Comparison of ENCODE assay signal across 11 cellular contexts in genomic region chr19:13001502-13002388, GRCh38. TPM values are rescaled to one million over a fixed set of nuclear protein-coding genes. Genes with fewer than 3 reads are reported as not detected.
DNase-seq lines count a peak whose midpoint lies in the region; ATAC-seq and TF ChIP-seq lines count a peak whose summit lies in the region.
"Had no signal": no experiment of that assay in that cellular context is flagged by ENCODE, and none has a peak within 500 bp of the region (broad histone marks: within the 10 kb centered on the region; RNA-seq: fewer than 3 reads in every experiment).

No MANE protein-coding gene starts in this region.

- no peak overlapping the region for H3K18ac ChIP-seq in mesenchymal stem cell (ENCODE audit: low read depth in 1 of 2, low read length in 2 of 2)

- no peak overlapping the region for H2AFZ ChIP-seq in mesenchymal stem cell (ENCODE audit: low read depth, low read length)

- H3K36me3 ChIP-seq in esophagus muscularis mucosa (peaks cover 0 to 14% (median 10%) of the 10 kb centered on the region in 4 donors), mesenchymal stem cell (ENCODE audit: control insufficient read depth in 1 of 2, insufficient read depth in 2 of 2, low read depth in 1 of 2, low read length in 2 of 2) (peaks cover 11 to 13% of the 10 kb centered on the region in 2 experiments)

- intact Hi-C loops in esophagus muscularis mucosa (cut with DNase I) (no loop called here), CD14-positive monocyte (cut with micrococcal nuclease) (no loop called here)

- no peak overlapping the region for H2BK120ac ChIP-seq in mesenchymal stem cell (ENCODE audit: low read depth, low read length)

- H3K9me3 Mint-ChIP-seq in CD14-positive monocyte (peaks cover 0 to 2% (median 0%) of the 10 kb centered on the region in 7 donors), type B pancreatic cell (no peaks in the 10 kb centered on the region)

- no peak overlapping the region for H3K4me2 ChIP-seq in mesenchymal stem cell (ENCODE audit: low read length, poor library complexity, severe bottlenecking)

- ATAC-seq in GM18868 (IDR thresholded peaks at IDR 0.05; ENCODE audit: unreplicated experiment) (no peak), GM21447 (IDR thresholded peaks at IDR 0.05; ENCODE audit: unreplicated experiment) (no peak)

- H3K27me3 Mint-ChIP-seq in CD14-positive monocyte (ENCODE audit: low read depth in 3 of 3) (peaks cover 13 to 15% (median 14%) of the 10 kb centered on the region in 3 donors), type B pancreatic cell (peaks cover 82% of the 10 kb centered on the region)

- no peak overlapping the region for H4K91ac ChIP-seq in mesenchymal stem cell (ENCODE audit: low read length)

- no peaks in the 10 kb centered on the region for H3K79me1 ChIP-seq in mesenchymal stem cell (replicated peaks; ENCODE audit: low read length, poor library complexity, severe bottlenecking)

- H3K14ac ChIP-seq in mesenchymal stem cell (ENCODE audit: low read length in 2 of 2): no peak overlapping the region

- H3K4me1 ChIP-seq in esophagus muscularis mucosa: peaks cover 74 to 100% (median 99%) of the 10 kb centered on the region in 4 donors
- peaks cover 3% of the 10 kb centered on the region for H3K4me1 ChIP-seq in mesenchymal stem cell (ENCODE audit: control insufficient read depth, insufficient read depth, low read depth, low read length)

- H3K4me3 ChIP-seq in esophagus muscularis mucosa: peak overlapping the region; percentile 46 to 61 (median 58)
- peak overlapping the region in 1 of 2 experiments; percentile 69 for H3K4me3 ChIP-seq in mesenchymal stem cell (ENCODE audit: insufficient read depth in 1 of 2, low read depth in 1 of 2, low read length in 2 of 2)

- H3K23ac ChIP-seq in mesenchymal stem cell (ENCODE audit: low read length in 2 of 2): no peak overlapping the region

- no peak overlapping the region for H3K4ac ChIP-seq in mesenchymal stem cell (ENCODE audit: low read depth in 1 of 2, low read length in 2 of 2)

- H2BK12ac ChIP-seq in mesenchymal stem cell (ENCODE audit: low read length in 2 of 2): no peak overlapping the region

- H2BK15ac ChIP-seq in mesenchymal stem cell (ENCODE audit: low read depth, poor library complexity, severe bottlenecking): no peak overlapping the region

- no peak for TF ChIP-seq EP300 in esophagus muscularis mucosa (IDR thresholded peaks at IDR 0.05)

- H3K9me3 ChIP-seq in esophagus muscularis mucosa (no peaks in the 10 kb centered on the region), mesenchymal stem cell (ENCODE audit: control insufficient read depth, low read length) (no peaks in the 10 kb centered on the region)

- peak overlapping the region in 1 of 2 donors; percentile 18 for H3K4me3 Mint-ChIP-seq in CD14-positive monocyte
- H3K4me3 Mint-ChIP-seq in type B pancreatic cell: no peak overlapping the region

- no peak for TF ChIP-seq POLR2A in esophagus muscularis mucosa (IDR thresholded peaks at IDR 0.05; ENCODE audit: low read depth)

- TF ChIP-seq CTCF in esophagus muscularis mucosa (IDR thresholded peaks at IDR 0.05): no peak
- TF ChIP-seq CTCF in CD14-positive monocyte (IDR thresholded peaks at IDR 0.05): no peak
- no peak for TF ChIP-seq CTCF in type B pancreatic cell (conservative IDR thresholded peaks at IDR 0.05)

- DNase-seq in NCI-H1092 treated with DMSO at 0.1 percent for 48 hours (lab: John Stamatoyannopoulos, UW) (peak; percentile 79), esophagus muscularis mucosa (ENCODE audit: extremely low spot score) (no peak), mesenchymal stem cell (no peak), superior temporal gyrus (ENCODE audit: extremely low spot score) (peak; percentile 86), CD14-positive monocyte (ENCODE audit: low spot score) (no peak), type B pancreatic cell (ENCODE audit: extremely low spot score, unreplicated experiment) (no peak)
- DNase-seq: activated CD8-positive, alpha-beta memory T cell treated with anti-CD3 and anti-CD28 coated beads, Interleukin-2, amount 50 U/mL, for 4 hours; cortex of kidney; NCI-H2171 had no signal

- H3K4me1 Mint-ChIP-seq in CD14-positive monocyte (peaks cover under 1% of the 10 kb centered on the region), type B pancreatic cell (ENCODE audit: unreplicated experiment) (peaks cover 4% of the 10 kb centered on the region)

- H3K27ac ChIP-seq in esophagus muscularis mucosa (replicated peaks in 1 of 4) (peak overlapping the region; percentile 88 to 98 (median 97)), mesenchymal stem cell (ENCODE audit: low read length, poor library complexity, severe bottlenecking) (no peak overlapping the region)

- WGBS in esophagus muscularis mucosa: 56% methylated on average over 28 of the region's 48 CpGs
- 85% methylated on average over 47 of the region's 48 CpGs for WGBS in mesenchymal stem cell

- no peak overlapping the region for H2AK5ac ChIP-seq in mesenchymal stem cell (ENCODE audit: low read length, severe bottlenecking)

- peak overlapping the region in 1 of 7 donors; percentile 42 for H3K27ac Mint-ChIP-seq in CD14-positive monocyte
- H3K27ac Mint-ChIP-seq in type B pancreatic cell: no peak overlapping the region

- no peak overlapping the region for H2BK5ac ChIP-seq in mesenchymal stem cell (ENCODE audit: low read depth, low read length, poor library complexity, severe bottlenecking)

- H3K36me3 Mint-ChIP-seq in CD14-positive monocyte (peaks cover 0 to 12% of the 10 kb centered on the region in 2 donors), type B pancreatic cell (no peaks in the 10 kb centered on the region)

- H3K27me3 ChIP-seq in esophagus muscularis mucosa (no peaks in the 10 kb centered on the region), mesenchymal stem cell (ENCODE audit: control insufficient read depth in 1 of 2, insufficient read depth in 1 of 2, low read length in 2 of 2) (peaks cover 0 to 46% of the 10 kb centered on the region in 2 experiments)

- no peak overlapping the region for H4K8ac ChIP-seq in mesenchymal stem cell (ENCODE audit: low read length)

- peak overlapping the region; percentile 85 for H3K9ac ChIP-seq in mesenchymal stem cell (ENCODE audit: low read length)

RNA-seq across cellular contexts. Expression of gene NFIX, which starts 6.5 kb away (rescaled TPM):
- total RNA-seq in esophagus muscularis mucosa (100 to 1,000 TPM in 1 of 4 donors, 10 to 100 TPM in 3; 56.0 to 154 (median 79.4) TPM), type B pancreatic cell (ENCODE audit: low replicate concordance) (4.2 and 12.4 TPM in 2 replicates)
- 4.6 TPM for polyA plus RNA-seq in mesenchymal stem cell (2013, experiment 1 of 2)
- polyA plus RNA-seq in mesenchymal stem cell (2013, experiment 2 of 2): 4.6 TPM
- under 1 TPM; 0.25 to 0.90 TPM for polyA plus RNA-seq in CD14-positive monocyte

RNA-seq across cellular contexts. Expression of gene DAND5, which starts 32.4 kb away (rescaled TPM):
- under 1 TPM in 3 of 4 donors, not detected in 1; 0.19 to 0.83 (median 0.29) TPM for total RNA-seq in esophagus muscularis mucosa
- 0.01 TPM for polyA plus RNA-seq in mesenchymal stem cell (2013, experiment 1 of 2)
- not detected for polyA plus RNA-seq in mesenchymal stem cell (2013, experiment 2 of 2)
- polyA plus RNA-seq in CD14-positive monocyte: not detected
- not detected in 2 replicates for total RNA-seq in type B pancreatic cell (ENCODE audit: low replicate concordance)

RNA-seq across cellular contexts. Expression of gene GADD45GIP1, which starts 44.7 kb away (rescaled TPM):
- 10 to 100 TPM; 33.0 to 60.1 (median 49.3) TPM for total RNA-seq in esophagus muscularis mucosa
- 47.1 TPM for polyA plus RNA-seq in mesenchymal stem cell (2013, experiment 1 of 2)
- polyA plus RNA-seq in mesenchymal stem cell (2013, experiment 2 of 2): 47.3 TPM
- polyA plus RNA-seq in CD14-positive monocyte: 10 to 100 TPM; 31.6 to 42.4 TPM
- 23.1 and 24.8 TPM in 2 replicates for total RNA-seq in type B pancreatic cell (ENCODE audit: low replicate concordance)

RNA-seq across cellular contexts. Expression of gene RAD23A, which starts 56.1 kb away (rescaled TPM):
- total RNA-seq in esophagus muscularis mucosa: 100 to 1,000 TPM; 138 to 218 (median 181) TPM
- 112 TPM for polyA plus RNA-seq in mesenchymal stem cell (2013, experiment 1 of 2)
- 113 TPM for polyA plus RNA-seq in mesenchymal stem cell (2013, experiment 2 of 2)
- 10 to 100 TPM; 45.5 to 55.3 TPM for polyA plus RNA-seq in CD14-positive monocyte
- total RNA-seq in type B pancreatic cell (ENCODE audit: low replicate concordance): 77.1 and 82.3 TPM in 2 replicates

Comparison
In these comparisons a context has a peak if more than half of its experiments do, and no peak if none do; other contexts are left out.
1. DNase-seq: peak in NCI-H1092 treated with DMSO at 0.1 percent for 48 hours (single experiment) and superior temporal gyrus (single experiment); none in esophagus muscularis mucosa (single experiment), mesenchymal stem cell (single experiment), CD14-positive monocyte (single experiment) and type B pancreatic cell (single experiment).